Comparison of ENCODE assay signal across 1 cellular context in genomic region chr7:2241580-2242540, GRCh38.
A peak's percentile ranks its signal among the peaks of the same experiment; 100 is the strongest.
TF ChIP-seq lines count a peak whose summit lies in the region.

TSS of gene MRM2 (minus strand) at chr7:2242205. CDS start at chr7:2242169, 36 bp downstream.
TSS of gene NUDT1 (plus strand) at chr7:2242226. CDS start at chr7:2244575, 2,349 bp downstream.

TF ChIP-seq in K562, 482 proteins besides CTCF, POLR2A, EP300 and RAD21 (continued from another document and continues in another):
- TF ChIP-seq, protein P1, sequence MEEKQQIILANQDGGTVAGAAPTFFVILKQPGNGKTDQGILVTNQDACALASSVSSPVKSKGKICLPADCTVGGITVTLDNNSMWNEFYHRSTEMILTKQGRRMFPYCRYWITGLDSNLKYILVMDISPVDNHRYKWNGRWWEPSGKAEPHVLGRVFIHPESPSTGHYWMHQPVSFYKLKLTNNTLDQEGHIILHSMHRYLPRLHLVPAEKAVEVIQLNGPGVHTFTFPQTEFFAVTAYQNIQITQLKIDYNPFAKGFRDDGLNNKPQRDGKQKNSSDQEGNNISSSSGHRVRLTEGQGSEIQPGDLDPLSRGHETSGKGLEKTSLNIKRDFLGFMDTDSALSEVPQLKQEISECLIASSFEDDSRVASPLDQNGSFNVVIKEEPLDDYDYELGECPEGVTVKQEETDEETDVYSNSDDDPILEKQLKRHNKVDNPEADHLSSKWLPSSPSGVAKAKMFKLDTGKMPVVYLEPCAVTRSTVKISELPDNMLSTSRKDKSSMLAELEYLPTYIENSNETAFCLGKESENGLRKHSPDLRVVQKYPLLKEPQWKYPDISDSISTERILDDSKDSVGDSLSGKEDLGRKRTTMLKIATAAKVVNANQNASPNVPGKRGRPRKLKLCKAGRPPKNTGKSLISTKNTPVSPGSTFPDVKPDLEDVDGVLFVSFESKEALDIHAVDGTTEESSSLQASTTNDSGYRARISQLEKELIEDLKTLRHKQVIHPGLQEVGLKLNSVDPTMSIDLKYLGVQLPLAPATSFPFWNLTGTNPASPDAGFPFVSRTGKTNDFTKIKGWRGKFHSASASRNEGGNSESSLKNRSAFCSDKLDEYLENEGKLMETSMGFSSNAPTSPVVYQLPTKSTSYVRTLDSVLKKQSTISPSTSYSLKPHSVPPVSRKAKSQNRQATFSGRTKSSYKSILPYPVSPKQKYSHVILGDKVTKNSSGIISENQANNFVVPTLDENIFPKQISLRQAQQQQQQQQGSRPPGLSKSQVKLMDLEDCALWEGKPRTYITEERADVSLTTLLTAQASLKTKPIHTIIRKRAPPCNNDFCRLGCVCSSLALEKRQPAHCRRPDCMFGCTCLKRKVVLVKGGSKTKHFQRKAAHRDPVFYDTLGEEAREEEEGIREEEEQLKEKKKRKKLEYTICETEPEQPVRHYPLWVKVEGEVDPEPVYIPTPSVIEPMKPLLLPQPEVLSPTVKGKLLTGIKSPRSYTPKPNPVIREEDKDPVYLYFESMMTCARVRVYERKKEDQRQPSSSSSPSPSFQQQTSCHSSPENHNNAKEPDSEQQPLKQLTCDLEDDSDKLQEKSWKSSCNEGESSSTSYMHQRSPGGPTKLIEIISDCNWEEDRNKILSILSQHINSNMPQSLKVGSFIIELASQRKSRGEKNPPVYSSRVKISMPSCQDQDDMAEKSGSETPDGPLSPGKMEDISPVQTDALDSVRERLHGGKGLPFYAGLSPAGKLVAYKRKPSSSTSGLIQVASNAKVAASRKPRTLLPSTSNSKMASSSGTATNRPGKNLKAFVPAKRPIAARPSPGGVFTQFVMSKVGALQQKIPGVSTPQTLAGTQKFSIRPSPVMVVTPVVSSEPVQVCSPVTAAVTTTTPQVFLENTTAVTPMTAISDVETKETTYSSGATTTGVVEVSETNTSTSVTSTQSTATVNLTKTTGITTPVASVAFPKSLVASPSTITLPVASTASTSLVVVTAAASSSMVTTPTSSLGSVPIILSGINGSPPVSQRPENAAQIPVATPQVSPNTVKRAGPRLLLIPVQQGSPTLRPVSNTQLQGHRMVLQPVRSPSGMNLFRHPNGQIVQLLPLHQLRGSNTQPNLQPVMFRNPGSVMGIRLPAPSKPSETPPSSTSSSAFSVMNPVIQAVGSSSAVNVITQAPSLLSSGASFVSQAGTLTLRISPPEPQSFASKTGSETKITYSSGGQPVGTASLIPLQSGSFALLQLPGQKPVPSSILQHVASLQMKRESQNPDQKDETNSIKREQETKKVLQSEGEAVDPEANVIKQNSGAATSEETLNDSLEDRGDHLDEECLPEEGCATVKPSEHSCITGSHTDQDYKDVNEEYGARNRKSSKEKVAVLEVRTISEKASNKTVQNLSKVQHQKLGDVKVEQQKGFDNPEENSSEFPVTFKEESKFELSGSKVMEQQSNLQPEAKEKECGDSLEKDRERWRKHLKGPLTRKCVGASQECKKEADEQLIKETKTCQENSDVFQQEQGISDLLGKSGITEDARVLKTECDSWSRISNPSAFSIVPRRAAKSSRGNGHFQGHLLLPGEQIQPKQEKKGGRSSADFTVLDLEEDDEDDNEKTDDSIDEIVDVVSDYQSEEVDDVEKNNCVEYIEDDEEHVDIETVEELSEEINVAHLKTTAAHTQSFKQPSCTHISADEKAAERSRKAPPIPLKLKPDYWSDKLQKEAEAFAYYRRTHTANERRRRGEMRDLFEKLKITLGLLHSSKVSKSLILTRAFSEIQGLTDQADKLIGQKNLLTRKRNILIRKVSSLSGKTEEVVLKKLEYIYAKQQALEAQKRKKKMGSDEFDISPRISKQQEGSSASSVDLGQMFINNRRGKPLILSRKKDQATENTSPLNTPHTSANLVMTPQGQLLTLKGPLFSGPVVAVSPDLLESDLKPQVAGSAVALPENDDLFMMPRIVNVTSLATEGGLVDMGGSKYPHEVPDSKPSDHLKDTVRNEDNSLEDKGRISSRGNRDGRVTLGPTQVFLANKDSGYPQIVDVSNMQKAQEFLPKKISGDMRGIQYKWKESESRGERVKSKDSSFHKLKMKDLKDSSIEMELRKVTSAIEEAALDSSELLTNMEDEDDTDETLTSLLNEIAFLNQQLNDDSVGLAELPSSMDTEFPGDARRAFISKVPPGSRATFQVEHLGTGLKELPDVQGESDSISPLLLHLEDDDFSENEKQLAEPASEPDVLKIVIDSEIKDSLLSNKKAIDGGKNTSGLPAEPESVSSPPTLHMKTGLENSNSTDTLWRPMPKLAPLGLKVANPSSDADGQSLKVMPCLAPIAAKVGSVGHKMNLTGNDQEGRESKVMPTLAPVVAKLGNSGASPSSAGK (IDR thresholded peaks at IDR 0.05) = no peak
- TF ChIP-seq BACH1 (tag; IDR thresholded peaks at IDR 0.05) = no peak
- TF ChIP-seq, protein P2, sequence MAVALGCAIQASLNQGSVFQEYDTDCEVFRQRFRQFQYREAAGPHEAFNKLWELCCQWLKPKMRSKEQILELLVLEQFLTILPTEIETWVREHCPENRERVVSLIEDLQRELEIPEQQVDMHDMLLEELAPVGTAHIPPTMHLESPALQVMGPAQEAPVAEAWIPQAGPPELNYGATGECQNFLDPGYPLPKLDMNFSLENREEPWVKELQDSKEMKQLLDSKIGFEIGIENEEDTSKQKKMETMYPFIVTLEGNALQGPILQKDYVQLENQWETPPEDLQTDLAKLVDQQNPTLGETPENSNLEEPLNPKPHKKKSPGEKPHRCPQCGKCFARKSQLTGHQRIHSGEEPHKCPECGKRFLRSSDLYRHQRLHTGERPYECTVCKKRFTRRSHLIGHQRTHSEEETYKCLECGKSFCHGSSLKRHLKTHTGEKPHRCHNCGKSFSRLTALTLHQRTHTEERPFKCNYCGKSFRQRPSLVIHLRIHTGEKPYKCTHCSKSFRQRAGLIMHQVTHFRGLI (CRISPR knock-in tag; IDR thresholded peaks at IDR 0.05) = no peak
- TF ChIP-seq MYNN (IDR thresholded peaks at IDR 0.05) = 0 out of 2 replicates have a peak, but pooled peaks have one; percentile 51
- TF ChIP-seq MYNN (CRISPR knock-in tag; IDR thresholded peaks at IDR 0.05) = no peak
- no peak for TF ChIP-seq KHSRP (IDR thresholded peaks at IDR 0.05)
- TF ChIP-seq HOMEZ (CRISPR knock-in tag; IDR thresholded peaks at IDR 0.05) = no peak
- TF ChIP-seq DMBX1 (CRISPR knock-in tag; IDR thresholded peaks at IDR 0.05; ENCODE audit: borderline replicate concordance) = no peak
- no peak for TF ChIP-seq ZNF76 (CRISPR knock-in tag; IDR thresholded peaks at IDR 0.05; ENCODE audit: borderline replicate concordance)
- peak; percentile 98 for TF ChIP-seq ZBTB40 (IDR thresholded peaks at IDR 0.05)
- no peak for TF ChIP-seq ZBTB40 (CRISPR knock-in tag; IDR thresholded peaks at IDR 0.05)
- no peak for TF ChIP-seq ADNP (tag; IDR thresholded peaks at IDR 0.05)
- no peak for TF ChIP-seq NCOA2 (IDR thresholded peaks at IDR 0.05; ENCODE audit: partially characterized antibody in 2 of 2)
- TF ChIP-seq SMAD4 (CRISPR knock-in tag; conservative IDR thresholded peaks at IDR 0.05) = no peak; the same call in 1 of the 2 replicates
- no peak for TF ChIP-seq CREB3L1 (IDR thresholded peaks at IDR 0.05; ENCODE audit: borderline replicate concordance, low read depth)
- TF ChIP-seq NONO (IDR thresholded peaks at IDR 0.05; ENCODE audit: low read depth in 2 of 2, low read length in 1 of 2) = peak; percentile 56 to 84; a peak in 3 of 4 replicates
- TF ChIP-seq ZNF133 (CRISPR knock-in tag; IDR thresholded peaks at IDR 0.05) = no peak
- TF ChIP-seq ZNF707 (CRISPR knock-in tag; conservative IDR thresholded peaks at IDR 0.05) = no peak
- TF ChIP-seq NCOR1 (IDR thresholded peaks at IDR 0.05) = no peak
- TF ChIP-seq STAG1 (CRISPR knock-in tag; IDR thresholded peaks at IDR 0.05; ENCODE audit: borderline replicate concordance) = no peak
- TF ChIP-seq ELF1 (tag; IDR thresholded peaks at IDR 0.05) = peak; percentile 89
- TF ChIP-seq ZKSCAN1 (IDR thresholded peaks at IDR 0.05; ENCODE audit: low read depth, low read length) = 0 out of 2 replicates have a peak, but pooled peaks have one; percentile 40
- no peak for TF ChIP-seq ZNF184 (CRISPR knock-in tag; IDR thresholded peaks at IDR 0.05)
- TF ChIP-seq, protein P3, sequence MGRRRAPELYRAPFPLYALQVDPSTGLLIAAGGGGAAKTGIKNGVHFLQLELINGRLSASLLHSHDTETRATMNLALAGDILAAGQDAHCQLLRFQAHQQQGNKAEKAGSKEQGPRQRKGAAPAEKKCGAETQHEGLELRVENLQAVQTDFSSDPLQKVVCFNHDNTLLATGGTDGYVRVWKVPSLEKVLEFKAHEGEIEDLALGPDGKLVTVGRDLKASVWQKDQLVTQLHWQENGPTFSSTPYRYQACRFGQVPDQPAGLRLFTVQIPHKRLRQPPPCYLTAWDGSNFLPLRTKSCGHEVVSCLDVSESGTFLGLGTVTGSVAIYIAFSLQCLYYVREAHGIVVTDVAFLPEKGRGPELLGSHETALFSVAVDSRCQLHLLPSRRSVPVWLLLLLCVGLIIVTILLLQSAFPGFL (CRISPR knock-in tag; IDR thresholded peaks at IDR 0.05) = no peak
- TF ChIP-seq SRSF9 (IDR thresholded peaks at IDR 0.05; ENCODE audit: borderline replicate concordance, low read depth, low read length) = no peak
- TF ChIP-seq ERF (CRISPR knock-in tag; IDR thresholded peaks at IDR 0.05) = no peak
- no peak for TF ChIP-seq HMBOX1 (IDR thresholded peaks at IDR 0.05)
- TF ChIP-seq DDX20 (tag; IDR thresholded peaks at IDR 0.05; ENCODE audit: low read depth) = no peak
